In the genomic region with DNA sequence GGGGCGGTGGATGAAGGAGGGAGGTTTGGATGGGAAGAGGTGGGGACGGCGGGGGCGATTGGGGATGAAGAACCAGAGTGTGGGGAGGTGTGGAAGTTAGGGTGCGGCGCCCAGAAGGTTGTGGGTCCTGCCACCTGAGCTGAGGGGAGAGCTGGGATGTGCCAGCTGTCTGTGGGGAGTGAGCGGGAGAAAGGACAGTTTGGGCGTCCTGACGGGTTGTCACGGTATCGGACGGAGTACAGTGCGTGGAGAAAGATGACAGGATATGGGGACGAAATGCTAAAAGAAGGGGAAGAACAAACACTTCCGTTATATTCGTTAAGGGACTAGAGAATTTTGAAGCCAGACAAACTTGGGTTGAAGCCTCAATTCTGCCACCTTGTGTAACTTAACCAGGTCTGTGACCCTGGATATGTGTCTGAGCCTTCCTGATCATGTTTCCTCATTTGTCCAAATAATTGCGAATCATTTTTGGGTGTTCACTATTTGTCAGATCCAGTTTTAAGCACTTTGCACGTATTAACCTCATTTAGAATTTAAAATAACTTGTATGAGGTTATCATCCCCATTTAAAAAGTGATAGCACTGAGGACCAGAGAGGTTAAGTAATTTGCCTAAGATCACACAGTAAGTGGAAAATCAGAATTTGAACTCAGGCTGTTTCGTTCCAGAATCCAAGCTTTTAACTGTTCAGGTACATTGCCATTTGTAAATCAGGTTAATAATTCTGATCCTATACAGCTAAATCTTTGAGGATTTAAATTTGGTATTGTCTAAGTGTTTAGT, we compare ENCODE assay signal across 8 cellular contexts. TPM values are rescaled to one million over a fixed set of nuclear protein-coding genes. Genes with fewer than 3 reads are reported as not detected.
A peak's percentile ranks its signal among the peaks of the same experiment; 100 is the strongest.
DNase-seq lines count a peak whose midpoint lies in the region; ATAC-seq and TF ChIP-seq lines count a peak whose summit lies in the region.

No MANE protein-coding gene starts in this region.

- H3K4me1 Mint-ChIP-seq in activated CD4-positive, alpha-beta T cell treated with anti-CD3 and anti-CD28 coated beads, Interleukin-2, amount 10 ng/mL, durations not matched to agents 7 days and 5 days = peaks cover 52% of the 10 kb centered on the region
- H3K4me1 Mint-ChIP-seq in MCF 10A (ENCODE audit: insufficient read depth, unreplicated experiment) = peaks cover 22% of the 10 kb centered on the region

- H3K27ac ChIP-seq in lung (ENCODE audit: low read depth in 1 of 2, low read length in 1 of 2) = peak overlapping the region; percentile 82 to 92
- peak overlapping the region; percentile 88 to 95 (median 90) for H3K27ac ChIP-seq in upper lobe of left lung

- H3K36me3 Mint-ChIP-seq in activated CD4-positive, alpha-beta T cell treated with anti-CD3 and anti-CD28 coated beads, Interleukin-2, amount 10 ng/mL, durations not matched to agents 7 days and 5 days (ENCODE audit: low read depth) = peaks cover 7% of the 10 kb centered on the region
- H3K36me3 Mint-ChIP-seq in MCF 10A (ENCODE audit: insufficient read depth, unreplicated experiment) = no peaks in the 10 kb centered on the region

- 5 to 7% methylated on average over 19 of the region's 19 CpGs for WGBS in lung, 2 donors
- WGBS in upper lobe of left lung, 2 donors = 6 to 7% methylated on average over 19 of the region's 19 CpGs

- peak overlapping the region; percentile 87 for H3K27ac Mint-ChIP-seq in activated CD4-positive, alpha-beta T cell treated with anti-CD3 and anti-CD28 coated beads, Interleukin-2, amount 10 ng/mL, durations not matched to agents 7 days and 5 days
- H3K27ac Mint-ChIP-seq in MCF 10A (ENCODE audit: low read depth, unreplicated experiment) = peak overlapping the region; percentile 91

- H3K4me3 ChIP-seq in lung (peak overlapping the region; percentile 74), upper lobe of left lung (peak overlapping the region; percentile 60 to 87 (median 82))

- ATAC-seq in HG02571 (IDR thresholded peaks at IDR 0.05; ENCODE audit: unreplicated experiment) (peak; percentile 8), lung (ENCODE audit: insufficient read depth, low FRiP score) (no peak), upper lobe of left lung (ENCODE audit: low FRiP score in 2 of 2) (peak; percentile 19 to 41)

- peak; percentile 28 for DNase-seq in activated CD4-positive, alpha-beta T cell treated with anti-CD3 and anti-CD28 coated beads, Interleukin-2, amount 10 ng/mL, durations not matched to agents 7 days and 5 days
- DNase-seq in activated CD4-positive, alpha-beta T cell treated with anti-CD3 and anti-CD28 coated beads for 48 hours = no peak
- peak; percentile 45 to 71 for DNase-seq in NOMO-1 (lab: John Stamatoyannopoulos, UW; ENCODE audit: unreplicated experiment in 2 of 2)
- no peak for DNase-seq in MCF 10A (ENCODE audit: unreplicated experiment)
- DNase-seq in lung (ENCODE audit: low spot score) = no peak
- DNase-seq in upper lobe of left lung = no peak
- DNase-seq in OCI-M2 (lab: John Stamatoyannopoulos, UW; ENCODE audit: unreplicated experiment) = no peak

- H3K4me1 ChIP-seq in lung (ENCODE audit: control insufficient read depth in 2 of 2, insufficient read depth in 2 of 2, low read length in 2 of 2) (peaks cover 0 to 1% of the 10 kb centered on the region in 2 donors), upper lobe of left lung (peaks cover 20 to 25% (median 22%) of the 10 kb centered on the region in 4 donors)

- TF ChIP-seq CTCF in MCF 10A (IDR thresholded peaks at IDR 0.05; ENCODE audit: unreplicated experiment) (no peak), lung (IDR thresholded peaks at IDR 0.05; ENCODE audit: control extremely low read depth, extremely low read depth) (no peak), upper lobe of left lung (IDR thresholded peaks at IDR 0.05) (no peak)

- TF ChIP-seq EP300 in upper lobe of left lung (IDR thresholded peaks at IDR 0.05) = no peak

- POLR2A ChIA-PET in activated CD4-positive, alpha-beta T cell treated with anti-CD3 and anti-CD28 coated beads, Interleukin-2, amount 10 ng/mL, durations not matched to agents 7 days and 5 days (lab: Charles Lee) = no interaction called here
- POLR2A ChIA-PET in MCF 10A (lab: Yijun Ruan, JAX) = interaction anchor here (0.7 to 3.7 kb wide), 7 partner anchors 46 to 297 kb away, joined by 3 to 26 read pairs (median 5); partner anchors contain the start of gene RAB14

- H3K27me3 ChIP-seq in lung (ENCODE audit: control insufficient read depth, insufficient read depth) = no peaks in the 10 kb centered on the region
- H3K27me3 ChIP-seq in upper lobe of left lung = no peaks in the 10 kb centered on the region

- H3K27me3 Mint-ChIP-seq in activated CD4-positive, alpha-beta T cell treated with anti-CD3 and anti-CD28 coated beads, Interleukin-2, amount 10 ng/mL, durations not matched to agents 7 days and 5 days = no peaks in the 10 kb centered on the region
- no peaks in the 10 kb centered on the region for H3K27me3 Mint-ChIP-seq in MCF 10A (ENCODE audit: insufficient read depth, unreplicated experiment)

- H3K36me3 ChIP-seq in lung (ENCODE audit: control insufficient read depth in 2 of 2, insufficient read depth in 2 of 2, low read length in 2 of 2) (peaks cover 0 to 2% of the 10 kb centered on the region in 2 donors), upper lobe of left lung (no peaks in the 10 kb centered on the region)

- BruUV-seq in MCF 10A (replicated peaks; lab: Mats Ljungman, UMichigan) = TSS peak; percentile 43

- intact Hi-C loops in MCF 10A (cut with micrococcal nuclease) = loop anchor here (2.0 kb wide), 1 partner anchor 45 kb away; no protein-coding TSS in a partner anchor

- peak overlapping the region; percentile 99 for H3K4me3 Mint-ChIP-seq in activated CD4-positive, alpha-beta T cell treated with anti-CD3 and anti-CD28 coated beads, Interleukin-2, amount 10 ng/mL, durations not matched to agents 7 days and 5 days
- peak overlapping the region; percentile 92 for H3K4me3 Mint-ChIP-seq in MCF 10A (ENCODE audit: unreplicated experiment)

- CTCF ChIA-PET in activated CD4-positive, alpha-beta T cell treated with anti-CD3 and anti-CD28 coated beads, Interleukin-2, amount 10 ng/mL, durations not matched to agents 7 days and 5 days (lab: Charles Lee) = interaction anchor here (0.5 to 1.9 kb wide), 4 partner anchors 11 to 1757 kb away, joined by 3 to 7 read pairs (median 4); no protein-coding TSS in a partner anchor
- CTCF ChIA-PET in MCF 10A (lab: Yijun Ruan, JAX) = interaction anchor here (0.5 to 1.7 kb wide), 5 partner anchors 16 to 90 kb away, joined by 3 to 10 read pairs (median 3); no protein-coding TSS in a partner anchor

- H3K9me3 ChIP-seq in lung (ENCODE audit: control insufficient read depth in 2 of 2, insufficient read depth in 1 of 2, low read length in 1 of 2) (no peaks in the 10 kb centered on the region), upper lobe of left lung (no peaks in the 10 kb centered on the region)

- peaks cover 2% of the 10 kb centered on the region for H3K9me3 Mint-ChIP-seq in activated CD4-positive, alpha-beta T cell treated with anti-CD3 and anti-CD28 coated beads, Interleukin-2, amount 10 ng/mL, durations not matched to agents 7 days and 5 days
- H3K9me3 Mint-ChIP-seq in MCF 10A (ENCODE audit: unreplicated experiment) = no peaks in the 10 kb centered on the region

- TF ChIP-seq POLR2A in upper lobe of left lung (IDR thresholded peaks at IDR 0.05) = peak in 1 of 4 donors; percentile 10

RNA-seq across cellular contexts. Expression of gene CNTRL, which starts 0.7 kb away (rescaled TPM):
- total RNA-seq in activated CD4-positive, alpha-beta T cell treated with anti-CD3 and anti-CD28 coated beads, Interleukin-2, amount 10 ng/mL, durations not matched to agents 7 days and 5 days = 10 to 100 TPM; 90.7 to 91.5 TPM
- 11.6 and 18.9 TPM in 2 replicates for total RNA-seq in MCF 10A (2022)
- total RNA-seq in lung = 10 to 100 TPM; 25.7 to 42.9 TPM
- polyA plus RNA-seq in lung = 10 to 100 TPM in 1 of 2 donors, 1 to 10 TPM in 1; 9.5 to 10.8 TPM
- 10 to 100 TPM; 16.1 to 52.4 (median 20.4) TPM for total RNA-seq in upper lobe of left lung

RNA-seq across cellular contexts. Expression of gene C5, which starts 25.4 kb away (rescaled TPM):
- total RNA-seq in activated CD4-positive, alpha-beta T cell treated with anti-CD3 and anti-CD28 coated beads, Interleukin-2, amount 10 ng/mL, durations not matched to agents 7 days and 5 days = 1 to 10 TPM; 2.4 to 2.8 TPM
- total RNA-seq in MCF 10A (2022) (3.2 and 4.2 TPM in 2 replicates), lung (10 to 100 TPM; 16.4 to 53.2 TPM), upper lobe of left lung (10 to 100 TPM in 5 of 6 donors, 1 to 10 TPM in 1; 7.1 to 18.9 (median 16.8) TPM)
- polyA plus RNA-seq in lung = 1 to 10 TPM; 9.5 to 9.8 TPM

Comparison
In these comparisons a context has a peak if more than half of its experiments do, and no peak if none do; other contexts are left out.
1. DNase-seq: peak in activated CD4-positive, alpha-beta T cell treated with anti-CD3 and anti-CD28 coated beads, Interleukin-2, amount 10 ng/mL, durations not matched to agents 7 days and 5 days (single experiment) and NOMO-1 (2 of 2); none in activated CD4-positive, alpha-beta T cell treated with anti-CD3 and anti-CD28 coated beads for 48 hours (single experiment), MCF 10A (single experiment), lung (single experiment), upper lobe of left lung (0 of 2) and OCI-M2 (single experiment).